Comparison of ENCODE assay signal across 9 cellular contexts in the genomic region with DNA sequence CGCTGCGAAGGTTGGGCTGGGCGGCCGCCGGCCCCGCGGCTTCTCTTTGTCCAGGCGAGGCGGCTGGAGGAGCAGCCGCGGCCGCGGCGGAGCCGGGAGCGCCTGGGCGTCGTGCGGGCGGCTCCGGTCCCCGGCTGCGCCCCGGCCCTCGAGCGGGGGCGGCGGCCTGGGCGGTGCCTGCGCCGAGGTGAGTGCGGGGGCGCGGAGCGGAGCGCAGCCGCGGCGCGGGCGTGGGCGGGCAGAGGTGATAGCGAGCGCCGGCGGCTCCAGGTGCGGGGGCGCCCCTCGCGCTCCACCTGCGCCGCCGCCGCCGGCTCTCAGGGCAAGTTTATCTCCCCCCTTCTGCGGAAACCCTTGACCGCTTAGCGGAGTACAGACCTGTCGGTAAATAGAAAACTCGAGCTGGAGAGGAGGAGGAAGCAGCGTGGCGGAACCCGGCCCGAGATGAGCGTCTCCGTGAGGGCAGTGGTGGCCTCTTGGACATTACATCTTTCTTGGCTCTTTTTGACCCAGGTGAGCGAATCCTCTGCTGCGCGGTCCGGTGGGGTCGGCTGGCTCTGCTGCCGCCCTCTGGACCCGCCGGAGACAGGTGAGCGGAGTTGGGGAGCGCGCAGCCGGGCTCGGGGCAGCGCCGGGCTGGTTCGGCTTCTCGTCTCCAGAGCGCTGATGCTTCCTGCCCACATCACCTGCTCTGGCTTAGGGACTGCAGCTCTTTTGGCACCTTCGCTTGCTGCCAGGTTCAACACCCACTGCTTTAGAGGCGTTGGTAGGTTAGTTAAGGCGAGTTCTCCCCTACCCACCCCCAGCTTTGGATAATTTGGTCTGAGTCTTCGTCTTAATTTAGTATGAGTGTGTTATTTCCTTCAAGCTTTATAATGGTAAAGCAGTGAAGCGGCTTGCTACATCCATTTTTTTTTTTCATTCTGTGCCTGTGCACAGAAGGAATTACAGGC. TPM values are rescaled to one million over a fixed set of nuclear protein-coding genes. Genes with fewer than 3 reads are reported as not detected.
DNase-seq lines count a peak whose midpoint lies in the region; ATAC-seq and TF ChIP-seq lines count a peak whose summit lies in the region.
"Had no signal": no experiment of that assay in that cellular context is flagged by ENCODE, and none has a peak within 500 bp of the region (broad histone marks: within the 10 kb centered on the region; RNA-seq: fewer than 3 reads in every experiment).

TSS of gene MTUS2 (plus strand) at position 241 of the 953 bp plus-strand sequence.

- TF ChIP-seq CTCF in GM10266 (IDR thresholded peaks at IDR 0.05; ENCODE audit: control insufficient read depth, insufficient read depth, low read depth, missing control alignments) (no peak), epithelial cell of proximal tubule (conservative IDR thresholded peaks at IDR 0.05; ENCODE audit: low read depth, low read length) (no peak)

- H3K9me3 Mint-ChIP-seq in natural killer cell treated with Interleukin-12 subunit alpha and Interleukin-12 subunit beta and Interleukin-15 and Interleukin-18, amount 100 ng/mL, for 72 hours, result peaks cover 10% of the 10 kb centered on the region

- DNase-seq in GM10266 (ENCODE audit: extremely low spot score) (peak; percentile 56), epithelial cell of proximal tubule (ENCODE audit: low read depth) (no peak), SHP77 (lab: John Stamatoyannopoulos, UW) (no peak), dedifferentiated amniotic fluid mesenchymal stem cell (ENCODE audit: extremely low spot score) (no peak), islet precursor cell (no peak)
- peak; percentile 17 for DNase-seq in activated CD4-positive, alpha-beta T cell treated with anti-CD3 and anti-CD28 coated beads for 48 hours
- DNase-seq in natural killer cell treated with Interleukin-12 subunit alpha and Interleukin-12 subunit beta and Interleukin-15 and Interleukin-18, amount 100 ng/mL, for 72 hours (ENCODE audit: low spot score), result no peak

- no peak within 1 kb of the TSS for H3K27ac Mint-ChIP-seq in natural killer cell treated with Interleukin-12 subunit alpha and Interleukin-12 subunit beta and Interleukin-15 and Interleukin-18, amount 100 ng/mL, for 72 hours

- H3K27me3 Mint-ChIP-seq in natural killer cell treated with Interleukin-12 subunit alpha and Interleukin-12 subunit beta and Interleukin-15 and Interleukin-18, amount 100 ng/mL, for 72 hours, result peaks cover 45 to 49% of the 10 kb centered on the region in 2 donors

- peak within 1 kb of the TSS; percentile 36 for H3K4me3 ChIP-seq in epithelial cell of proximal tubule (ENCODE audit: low read depth, low read length)

- peaks cover 5% of the 10 kb centered on the region for H3K36me3 Mint-ChIP-seq in natural killer cell treated with Interleukin-12 subunit alpha and Interleukin-12 subunit beta and Interleukin-15 and Interleukin-18, amount 100 ng/mL, for 72 hours

- peaks cover 3 to 5% of the 10 kb centered on the region in 2 donors for H3K4me1 Mint-ChIP-seq in natural killer cell treated with Interleukin-12 subunit alpha and Interleukin-12 subunit beta and Interleukin-15 and Interleukin-18, amount 100 ng/mL, for 72 hours (ENCODE audit: low read depth in 2 of 2)

- peak; percentile 38 for ATAC-seq in HG02870 (IDR thresholded peaks at IDR 0.05; ENCODE audit: unreplicated experiment)
- peak; percentile 8 to 58 for ATAC-seq in natural killer cell treated with Interleukin-12 subunit alpha and Interleukin-12 subunit beta and Interleukin-15 and Interleukin-18, amount 100 ng/mL, for 72 hours

- H3K4me3 Mint-ChIP-seq in natural killer cell treated with Interleukin-12 subunit alpha and Interleukin-12 subunit beta and Interleukin-15 and Interleukin-18, amount 100 ng/mL, for 72 hours, result peak within 1 kb of the TSS; percentile 23

RNA-seq across cellular contexts. Expression of gene MTUS2, which starts in this region (rescaled TPM):
- total RNA-seq in epithelial cell of proximal tubule, result not detected in 2 replicates
- not detected for total RNA-seq in natural killer cell treated with Interleukin-12 subunit alpha and Interleukin-12 subunit beta and Interleukin-15 and Interleukin-18, amount 100 ng/mL, for 72 hours
- total RNA-seq: NCI-H460 had no signal

Comparison
In these comparisons a context has a peak if more than half of its experiments do, and no peak if none do; other contexts are left out.
1. Peak in ATAC-seq in natural killer cell treated with Interleukin-12 subunit alpha and Interleukin-12 subunit beta and Interleukin-15 and Interleukin-18, amount 100 ng/mL, for 72 hours; RNA of the gene not detected or under 1 TPM.
2. DNase-seq: peak in GM10266 (single experiment) and activated CD4-positive, alpha-beta T cell treated with anti-CD3 and anti-CD28 coated beads for 48 hours (single experiment); none in epithelial cell of proximal tubule (single experiment), natural killer cell treated with Interleukin-12 subunit alpha and Interleukin-12 subunit beta and Interleukin-15 and Interleukin-18, amount 100 ng/mL, for 72 hours (single experiment), SHP77 (0 of 2), dedifferentiated amniotic fluid mesenchymal stem cell (single experiment) and islet precursor cell (single experiment).